8 cellular contexts compared by ENCODE assay signal in the genomic region with DNA sequence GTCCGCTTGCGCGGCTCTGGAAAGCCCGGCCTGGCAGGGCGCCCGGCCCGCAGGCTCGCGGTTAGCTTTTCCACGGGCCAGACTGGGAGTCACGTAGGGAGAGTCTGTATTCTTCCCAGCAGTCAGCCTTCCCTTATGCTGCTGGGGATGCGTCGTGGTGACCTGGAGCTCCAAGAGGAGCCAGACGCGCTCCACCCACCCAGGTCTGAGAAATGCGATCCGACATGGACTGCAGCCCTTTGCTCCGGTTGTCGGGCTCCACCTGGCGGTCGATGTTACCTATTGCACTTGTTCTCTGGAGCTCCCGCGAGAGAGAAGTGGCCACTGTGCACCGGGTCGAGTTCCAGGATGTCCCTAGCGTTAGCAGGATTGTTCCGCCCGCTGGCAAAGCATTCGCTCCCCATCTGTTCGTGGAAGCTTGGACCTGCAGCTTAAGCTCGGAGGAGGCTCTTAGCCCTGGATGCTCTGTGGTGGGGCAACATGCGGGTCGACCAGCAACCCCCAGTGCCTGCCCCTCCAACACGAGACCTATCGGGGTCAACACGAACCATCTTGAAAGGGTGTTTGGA.
DNase-seq lines count a peak whose midpoint lies in the region; ATAC-seq and TF ChIP-seq lines count a peak whose summit lies in the region.
"Not testable (repeated sequence)": the region's sequence is repeated elsewhere in the genome, so short reads cannot be mapped to it uniquely, and the experiment has no call there.

No MANE protein-coding gene starts in this region.

- H3K9me3 Mint-ChIP-seq in CD4-positive, alpha-beta T cell; activated T-cell treated with anti-CD3 and anti-CD28 coated beads, Interleukin-2, amount 50 U/mL, for 4 hours: not testable (repeated sequence)

- not testable (repeated sequence) for H3K4me1 ChIP-seq in lower lobe of right lung

- TF ChIP-seq CTCF in CD4-positive, alpha-beta T cell (IDR thresholded peaks at IDR 0.05): not testable (repeated sequence)
- TF ChIP-seq CTCF in epithelial cell of esophagus (IDR thresholded peaks at IDR 0.05; ENCODE audit: insufficient read depth, low read depth, low read length, missing control alignments) (peak; percentile 26), lower lobe of right lung (IDR thresholded peaks at IDR 0.05) (peak; percentile 14)

- CTCF ChIA-PET in CD4-positive, alpha-beta T cell (lab: Charles Lee): not testable (repeated sequence)

- intact Hi-C loops in CD4-positive, alpha-beta T cell (cut with DNase I, micrococcal nuclease); lower lobe of right lung (cut with DNase I): not testable (repeated sequence)

- H3K4me1 Mint-ChIP-seq in CD4-positive, alpha-beta T cell (ENCODE audit: low read depth); activated T-cell treated with anti-CD3 and anti-CD28 coated beads, Interleukin-2, amount 50 U/mL, for 4 hours (ENCODE audit: low read depth): not testable (repeated sequence)

- not testable (repeated sequence) for H3K36me3 ChIP-seq in lower lobe of right lung

- H3K9me3 ChIP-seq in CD4-positive, alpha-beta T cell (ENCODE audit: control insufficient read depth, low read length); lower lobe of right lung: not testable (repeated sequence)

- not testable (repeated sequence) for H3K36me3 Mint-ChIP-seq in CD4-positive, alpha-beta T cell (ENCODE audit: low read depth); activated T-cell treated with anti-CD3 and anti-CD28 coated beads, Interleukin-2, amount 50 U/mL, for 4 hours (ENCODE audit: insufficient read depth)

- H3K27ac ChIP-seq in CD4-positive, alpha-beta T cell (ENCODE audit: low read depth, low read length); lower lobe of right lung: not testable (repeated sequence)

- not testable (repeated sequence) for H3K4me3 Mint-ChIP-seq in CD4-positive, alpha-beta T cell; activated T-cell treated with anti-CD3 and anti-CD28 coated beads, Interleukin-2, amount 50 U/mL, for 4 hours

- peak in 2 of 10 experiments; percentile 3 to 33 for DNase-seq in CD4-positive, alpha-beta T cell
- peak; percentile 2 for DNase-seq in activated T-cell treated with anti-CD3 and anti-CD28 coated beads, Interleukin-2, amount 50 U/mL, for 4 hours
- DNase-seq in epithelial cell of esophagus (ENCODE audit: low read depth); lower lobe of right lung: not testable (repeated sequence)
- DNase-seq in stimulated activated CD4-positive, alpha-beta T cell treated with anti-CD3 and anti-CD28 coated beads, Interleukin-15, amount 100 ng/mL, for 24 hours: peak; percentile 5

- H3K4me3 ChIP-seq in epithelial cell of esophagus (ENCODE audit: low read length); lower lobe of right lung: not testable (repeated sequence)

- not testable (repeated sequence) for H3K27me3 ChIP-seq in CD4-positive, alpha-beta T cell (ENCODE audit: control insufficient read depth, insufficient read depth, low read length); lower lobe of right lung (ENCODE audit: low read depth)

- peak; percentile 66 for ATAC-seq in CD4-positive, alpha-beta T cell (ENCODE audit: poor library complexity)
- peak; percentile 90 for ATAC-seq in GM19351 (IDR thresholded peaks at IDR 0.05; ENCODE audit: unreplicated experiment)
- ATAC-seq in HG02763 (IDR thresholded peaks at IDR 0.05; ENCODE audit: unreplicated experiment): peak; percentile 73
- ATAC-seq in HG03565 (IDR thresholded peaks at IDR 0.05; ENCODE audit: unreplicated experiment): peak; percentile 88
- peak; percentile 77 to 80 for ATAC-seq in activated T-cell treated with anti-CD3 and anti-CD28 coated beads, Interleukin-2, amount 50 U/mL, for 4 hours
- ATAC-seq in lower lobe of right lung: peak; percentile 72 to 75

- not testable (repeated sequence) for H3K27me3 Mint-ChIP-seq in CD4-positive, alpha-beta T cell; activated T-cell treated with anti-CD3 and anti-CD28 coated beads, Interleukin-2, amount 50 U/mL, for 4 hours (ENCODE audit: low read depth)

- POLR2A ChIA-PET in CD4-positive, alpha-beta T cell (lab: Charles Lee): not testable (repeated sequence)

- H3K27ac Mint-ChIP-seq in CD4-positive, alpha-beta T cell: not testable (repeated sequence)
